8 cellular contexts compared by ENCODE assay signal in the genomic region with DNA sequence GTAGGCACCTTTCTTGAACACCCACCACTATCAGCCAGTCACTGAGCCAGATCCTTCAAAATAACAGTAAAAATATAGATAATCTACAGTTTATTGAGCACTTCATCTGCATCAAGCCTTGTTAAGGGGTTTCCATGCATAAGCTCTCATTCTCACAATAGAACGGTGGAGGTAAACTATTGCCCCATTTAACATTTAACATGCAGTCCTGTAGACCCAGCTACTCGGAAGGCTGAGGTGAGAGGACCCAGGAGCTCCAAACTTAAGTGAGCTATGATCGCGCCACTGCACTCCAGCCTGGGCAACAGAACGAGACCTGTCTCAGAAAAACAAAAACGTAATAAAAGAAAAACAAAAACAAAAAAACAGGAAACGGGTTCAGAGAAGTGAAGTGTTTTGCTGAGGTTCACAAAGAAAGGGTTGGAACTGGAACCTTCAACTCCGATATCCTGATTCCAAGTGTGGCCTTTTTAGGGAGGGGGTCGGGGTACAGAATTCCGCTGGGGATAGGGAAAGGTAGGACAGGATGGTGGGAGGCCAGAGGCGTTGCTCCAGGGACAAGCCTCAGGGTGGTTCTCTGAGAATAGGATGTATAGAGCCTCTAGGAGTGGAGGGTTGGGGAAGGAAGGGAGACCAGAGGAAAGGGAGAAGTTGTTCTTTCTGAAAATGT. TPM values are rescaled to one million over a fixed set of nuclear protein-coding genes. Genes with fewer than 3 reads are reported as not detected.
DNase-seq lines count a peak whose midpoint lies in the region; ATAC-seq, FAIRE-seq and TF ChIP-seq lines count a peak whose summit lies in the region.

No MANE protein-coding gene starts in this region.

- no peaks in the 10 kb centered on the region for H3K9me3 ChIP-seq in GM12878 (replicated peaks; ENCODE audit: control insufficient read depth, insufficient read depth, low read length)

- no TSS peak for BruUV-seq in GM12878 (replicated peaks; lab: Mats Ljungman, UMichigan)

- no peak for TF ChIP-seq CTCF in GM12878 (IDR thresholded peaks at IDR 0.05 in 2 of 3, conservative IDR thresholded peaks at IDR 0.05 in 1 of 3; ENCODE audit: control insufficient read depth in 2 of 3, extremely low read depth in 1 of 3, insufficient read depth in 1 of 3, low read depth in 3 of 3, low read length in 3 of 3)

- H3K9ac ChIP-seq in GM12878 (ENCODE audit: control insufficient read depth, insufficient read depth, low read length), result peak overlapping the region; percentile 52; the same call in 1 of the 2 replicates

- no peak for TF ChIP-seq EP300 in GM12878 (IDR thresholded peaks at IDR 0.05; ENCODE audit: borderline replicate concordance in 1 of 2, control insufficient read depth in 1 of 2, low read depth in 2 of 2, low read length in 2 of 2)

- H3K4me3 ChIP-seq in GM12878, result no peak overlapping the region; the same call in 1 of the 2 replicates

- H3K4me3 Mint-ChIP-seq in stimulated activated naive CD8-positive, alpha-beta T cell treated with anti-CD3 and anti-CD28 coated beads, Interleukin-15, Interleukin-2, amounts not matched to agents 100 ng/mL and 50 ng/mL, for 24 hours, result peak overlapping the region; percentile 98

- no peak for TF ChIP-seq RAD21 in GM12878 (IDR thresholded peaks at IDR 0.05; ENCODE audit: insufficient read depth, low read depth, low read length)

- DNase-seq in stimulated activated naive CD8-positive, alpha-beta T cell treated with anti-CD3 and anti-CD28 coated beads, Interleukin-15, Interleukin-2, amounts not matched to agents 100 U/mL and 50 U/mL, for 24 hours, result no peak
- no peak for DNase-seq in GM12878 (ENCODE audit: low read depth, low spot score)
- peak; percentile 45 for DNase-seq in mesenteric fat pad (ENCODE audit: low spot score)
- no peak for DNase-seq in frontal cortex (ENCODE audit: low spot score in 2 of 2)
- DNase-seq in left lobe of liver (ENCODE audit: low spot score), result no peak

- H3K27me3 ChIP-seq in GM12878 (replicated peaks in 1 of 2; ENCODE audit: control insufficient read depth in 2 of 2, insufficient read depth in 2 of 2, low read length in 1 of 2), result no peaks in the 10 kb centered on the region

- H3K4me2 ChIP-seq in GM12878 (ENCODE audit: control insufficient read depth, insufficient read depth), result peak overlapping the region; percentile 90

- no peak for TF ChIP-seq POLR2A in GM12878 (IDR thresholded peaks at IDR 0.05; ENCODE audit: low read depth, low read length)

- peaks cover 3% of the 10 kb centered on the region for H3K36me3 Mint-ChIP-seq in stimulated activated naive CD8-positive, alpha-beta T cell treated with anti-CD3 and anti-CD28 coated beads, Interleukin-15, Interleukin-2, amounts not matched to agents 100 ng/mL and 50 ng/mL, for 24 hours (ENCODE audit: low read depth)

- no peaks in the 10 kb centered on the region for H3K9me3 Mint-ChIP-seq in stimulated activated naive CD8-positive, alpha-beta T cell treated with anti-CD3 and anti-CD28 coated beads, Interleukin-15, Interleukin-2, amounts not matched to agents 100 ng/mL and 50 ng/mL, for 24 hours

- POLR2A ChIA-PET in GM12878 (lab: Charles Lee), result interaction anchor here (0.7 to 7.6 kb wide), 7 partner anchors 12 to 355 kb away, joined by 3 to 125 read pairs (median 3); a partner anchor contains a TSS

- H3K4me1 ChIP-seq in GM12878 (ENCODE audit: control insufficient read depth, insufficient read depth, low read length), result peaks cover 46% of the 10 kb centered on the region

- H3K27ac Mint-ChIP-seq in stimulated activated naive CD8-positive, alpha-beta T cell treated with anti-CD3 and anti-CD28 coated beads, Interleukin-15, Interleukin-2, amounts not matched to agents 100 ng/mL and 50 ng/mL, for 24 hours, result peak overlapping the region; percentile 75

- intact Hi-C loops in GM12878 (cut with micrococcal nuclease; ENCODE audit: unreplicated experiment), result loop anchor here (1.0 to 10.0 kb wide), 8 partner anchors 50 to 473 kb away; a partner anchor contains a TSS

- no peaks in the 10 kb centered on the region for H4K20me1 ChIP-seq in GM12878 (ENCODE audit: control insufficient read depth, insufficient read depth)

- H3K27ac ChIP-seq in GM12878 (ENCODE audit: control insufficient read depth, insufficient read depth), result peak overlapping the region; percentile 87

- in situ Hi-C loops in GM12878 (cut with MboI), result loop anchor here (5.0 kb wide), 1 partner anchor 355 kb away; no protein-coding TSS in a partner anchor

- FAIRE-seq in GM12878 (lab: Jason Lieb, UNC) (no peak), frontal cortex (lab: Jason Lieb, UNC) (no peak)

- peaks cover 8% of the 10 kb centered on the region for H3K79me2 ChIP-seq in GM12878 (ENCODE audit: control insufficient read depth, insufficient read depth, low read length)

- no peak for ATAC-seq in stimulated activated naive CD8-positive, alpha-beta T cell treated with anti-CD3 and anti-CD28 coated beads, Interleukin-15, Interleukin-2, amounts not matched to agents 100 U/mL and 50 U/mL, for 24 hours
- ATAC-seq in GM12878 (no peak), GM21723 (IDR thresholded peaks at IDR 0.05; ENCODE audit: unreplicated experiment) (no peak), HG02623 (IDR thresholded peaks at IDR 0.05; ENCODE audit: unreplicated experiment) (no peak), left lobe of liver (no peak)

- peak overlapping the region; percentile 87 for H2AFZ ChIP-seq in GM12878 (ENCODE audit: control insufficient read depth, low read depth, low read length)

- SMC1A ChIA-PET in GM12878 (lab: Charles Lee; ENCODE audit: uncharacterized antibody, unreplicated experiment), result interaction anchor here (0.8 to 9.7 kb wide), 29 partner anchors 10 to 629 kb away, joined by 3 to 84 read pairs (median 8); a partner anchor contains a TSS

- WGBS in GM12878 (ENCODE audit: insufficient coverage, insufficient replicate concordance, low lambda C conversion rate, missing lambda C conversion rate), result 4% methylated on average over 11 of the region's 11 CpGs

- RAD21 ChIA-PET in GM12878 (lab: Charles Lee; ENCODE audit: unreplicated experiment), result interaction anchor here (0.6 to 4.9 kb wide), 23 partner anchors 12 to 393 kb away, joined by 3 to 54 read pairs (median 7); a partner anchor contains a TSS

- H3K4me1 Mint-ChIP-seq in stimulated activated naive CD8-positive, alpha-beta T cell treated with anti-CD3 and anti-CD28 coated beads, Interleukin-15, Interleukin-2, amounts not matched to agents 100 ng/mL and 50 ng/mL, for 24 hours (ENCODE audit: low read depth), result peaks cover 56% of the 10 kb centered on the region

- no peaks in the 10 kb centered on the region for H3K27me3 Mint-ChIP-seq in stimulated activated naive CD8-positive, alpha-beta T cell treated with anti-CD3 and anti-CD28 coated beads, Interleukin-15, Interleukin-2, amounts not matched to agents 100 ng/mL and 50 ng/mL, for 24 hours

- CTCF ChIA-PET in GM12878 (lab: Yijun Ruan, JAX), result interaction anchor here (0.7 to 4.5 kb wide), 44 partner anchors 10 to 630 kb away, joined by 3 to 138 read pairs (median 7); a partner anchor contains a TSS

- H3K36me3 ChIP-seq in GM12878 (ENCODE audit: control insufficient read depth in 2 of 2, insufficient read depth in 2 of 2, low read length in 1 of 2), result no peaks in the 10 kb centered on the region

RNA-seq across cellular contexts. Expression of a gene that starts 11.6 kb away (rescaled TPM):
- 3.6 and 4.0 TPM in 2 replicates for total RNA-seq in GM12878 (2013; cell fraction: nucleolus; rRNA removed)
- total RNA-seq in GM12878 (2014; rRNA removed), result 18.3 and 22.1 TPM in 2 replicates
- 7.6 and 8.6 TPM in 2 replicates for total RNA-seq in GM12878 (2014; rRNA removed; fragmentation: Illumina TruSeq; extraction: Trizol)
- 21.7 and 23.9 TPM in 2 replicates for total RNA-seq in GM12878 (2021)
- polyA plus RNA-seq in GM12878 (2011; ENCODE audit: low read depth), result 8.6 TPM
- 7.0 and 16.7 TPM in 2 replicates for polyA plus RNA-seq in GM12878 (2011; rRNA removed)
- 17.2 and 19.0 TPM in 2 replicates for polyA plus RNA-seq in GM12878 (2011; cell fraction: cytosol; rRNA removed)
- 15.9 and 16.1 TPM in 2 replicates for polyA plus RNA-seq in GM12878 (2011; cell fraction: nucleus; rRNA removed)
- polyA plus RNA-seq in GM12878 (2012), result 14.6 and 17.5 TPM in 2 replicates
- 6.9 and 13.4 TPM in 2 replicates for polyA plus RNA-seq in GM12878 (2014; fragmentation: Illumina TruSeq; extraction: Trizol)
- polyA plus RNA-seq in GM12878 (2014; fragmentation: Nextera tagmentation; extraction: Ambion mirVana), result 1 to 10 TPM; 1.5 to 2.7 TPM
- 19.0 and 21.7 TPM in 2 replicates for polyA plus RNA-seq in GM12878 (2014; rRNA removed)
- 10 to 100 TPM; 33.0 to 40.9 TPM for polyA plus RNA-seq in GM12878 (2016; fragmentation: Nextera tagmentation; extraction: Ambion mirVana)
- polyA minus RNA-seq in GM12878 (2011; rRNA and poly(A)+ RNA removed), result 13.8 and 20.2 TPM in 2 replicates
- polyA minus RNA-seq in GM12878 (2011; cell fraction: cytosol; rRNA and poly(A)+ RNA removed), result 8.0 and 9.6 TPM in 2 replicates
- polyA minus RNA-seq in GM12878 (2011; cell fraction: nucleus; rRNA and poly(A)+ RNA removed), result 4.2 and 5.7 TPM in 2 replicates
- 23.2 TPM for total RNA-seq in mesenteric fat pad
- 4.5 TPM for total RNA-seq in frontal cortex
- 15.2 TPM for total RNA-seq in left lobe of liver

RNA-seq across cellular contexts. Expression of a gene that starts 11.8 kb away (rescaled TPM):
- 29.9 and 31.3 TPM in 2 replicates for total RNA-seq in GM12878 (2013; cell fraction: nucleolus; rRNA removed)
- 515 and 527 TPM in 2 replicates for total RNA-seq in GM12878 (2014; rRNA removed)
- 256 and 286 TPM in 2 replicates for total RNA-seq in GM12878 (2014; rRNA removed; fragmentation: Illumina TruSeq; extraction: Trizol)
- total RNA-seq in GM12878 (2021), result 314 and 320 TPM in 2 replicates
- polyA plus RNA-seq in GM12878 (2011; ENCODE audit: low read depth), result 210 TPM
- 279 and 352 TPM in 2 replicates for polyA plus RNA-seq in GM12878 (2011; rRNA removed)
- 259 and 347 TPM in 2 replicates for polyA plus RNA-seq in GM12878 (2011; cell fraction: cytosol; rRNA removed)
- 205 and 266 TPM in 2 replicates for polyA plus RNA-seq in GM12878 (2011; cell fraction: nucleus; rRNA removed)
- 407 and 585 TPM in 2 replicates for polyA plus RNA-seq in GM12878 (2012)
- 146 and 253 TPM in 2 replicates for polyA plus RNA-seq in GM12878 (2014; fragmentation: Illumina TruSeq; extraction: Trizol)
- 100 to 1,000 TPM; 296 to 883 TPM for polyA plus RNA-seq in GM12878 (2014; fragmentation: Nextera tagmentation; extraction: Ambion mirVana)
- polyA plus RNA-seq in GM12878 (2014; rRNA removed), result 892 and 1,008 TPM in 2 replicates
- 1,000 to 10,000 TPM; 1,209 to 1,210 TPM for polyA plus RNA-seq in GM12878 (2016; fragmentation: Nextera tagmentation; extraction: Ambion mirVana)
- 45.1 and 56.3 TPM in 2 replicates for polyA minus RNA-seq in GM12878 (2011; rRNA and poly(A)+ RNA removed)
- 40.3 and 46.8 TPM in 2 replicates for polyA minus RNA-seq in GM12878 (2011; cell fraction: cytosol; rRNA and poly(A)+ RNA removed)
- polyA minus RNA-seq in GM12878 (2011; cell fraction: nucleus; rRNA and poly(A)+ RNA removed), result 29.7 and 52.8 TPM in 2 replicates
- 50.7 TPM for total RNA-seq in mesenteric fat pad
- total RNA-seq in frontal cortex, result 67.7 TPM
- total RNA-seq in left lobe of liver, result 128 TPM

RNA-seq across cellular contexts. Expression of a gene that starts 14.9 kb away (rescaled TPM):
- 26.2 and 27.8 TPM in 2 replicates for total RNA-seq in GM12878 (2013; cell fraction: nucleolus; rRNA removed)
- total RNA-seq in GM12878 (2014; rRNA removed), result 91.2 and 109 TPM in 2 replicates
- total RNA-seq in GM12878 (2014; rRNA removed; fragmentation: Illumina TruSeq; extraction: Trizol), result 152 and 155 TPM in 2 replicates
- 109 and 111 TPM in 2 replicates for total RNA-seq in GM12878 (2021)
- polyA plus RNA-seq in GM12878 (2011; ENCODE audit: low read depth), result 61.0 TPM
- 137 and 176 TPM in 2 replicates for polyA plus RNA-seq in GM12878 (2011; rRNA removed)
- polyA plus RNA-seq in GM12878 (2011; cell fraction: cytosol; rRNA removed), result 84.8 and 92.1 TPM in 2 replicates
- 59.2 and 72.5 TPM in 2 replicates for polyA plus RNA-seq in GM12878 (2011; cell fraction: nucleus; rRNA removed)
- polyA plus RNA-seq in GM12878 (2012), result 68.0 and 82.9 TPM in 2 replicates
- polyA plus RNA-seq in GM12878 (2014; fragmentation: Illumina TruSeq; extraction: Trizol), result 251 and 323 TPM in 2 replicates
- polyA plus RNA-seq in GM12878 (2014; fragmentation: Nextera tagmentation; extraction: Ambion mirVana), result 100 to 1,000 TPM; 209 to 296 TPM
- polyA plus RNA-seq in GM12878 (2014; rRNA removed), result 95.0 and 106 TPM in 2 replicates
- 100 to 1,000 TPM; 149 to 155 TPM for polyA plus RNA-seq in GM12878 (2016; fragmentation: Nextera tagmentation; extraction: Ambion mirVana)
- 36.3 and 42.2 TPM in 2 replicates for polyA minus RNA-seq in GM12878 (2011; rRNA and poly(A)+ RNA removed)
- 14.1 and 15.9 TPM in 2 replicates for polyA minus RNA-seq in GM12878 (2011; cell fraction: cytosol; rRNA and poly(A)+ RNA removed)
- polyA minus RNA-seq in GM12878 (2011; cell fraction: nucleus; rRNA and poly(A)+ RNA removed), result 8.7 and 16.1 TPM in 2 replicates
- 70.7 TPM for total RNA-seq in mesenteric fat pad
- 56.3 TPM for total RNA-seq in frontal cortex
- 23.6 TPM for total RNA-seq in left lobe of liver
